4 cellular contexts compared by ENCODE assay signal in the genomic region with DNA sequence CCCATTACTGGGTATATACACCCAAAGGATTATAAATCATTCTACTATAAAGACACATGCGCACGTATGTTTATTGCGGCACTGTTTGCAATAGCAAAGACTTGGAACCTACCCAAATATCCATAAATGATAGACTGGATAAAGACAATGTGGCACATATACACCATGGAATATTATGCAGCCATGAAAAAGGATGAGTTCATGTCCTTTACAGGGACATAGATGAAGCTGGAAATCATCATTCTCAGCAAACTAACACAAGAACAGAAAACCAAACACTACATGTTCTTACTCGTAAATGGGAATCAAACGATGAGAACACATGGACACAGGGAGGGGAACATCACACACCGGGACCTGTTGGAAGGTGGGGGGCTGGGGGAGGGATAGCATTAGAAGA.
A peak's percentile ranks its signal among the peaks of the same experiment; 100 is the strongest.
DNase-seq lines count a peak whose midpoint lies in the region; ATAC-seq, FAIRE-seq and TF ChIP-seq lines count a peak whose summit lies in the region.
"Not testable (repeated sequence)": the region's sequence is repeated elsewhere in the genome, so short reads cannot be mapped to it uniquely, and the experiment has no call there.

No MANE protein-coding gene starts in this region.

- not testable (repeated sequence) for H3K4me3 ChIP-seq in HEK293 (ENCODE audit: low read depth, low read length); K562; esophagus muscularis mucosa

- TF ChIP-seq CTCF in HEK293 (tag by site-specific recombination; IDR thresholded peaks at IDR 0.05); K562 (IDR thresholded peaks at IDR 0.05 in 2 of 3, conservative IDR thresholded peaks at IDR 0.05 in 1 of 3; ENCODE audit: insufficient read depth in 2 of 3, low read depth in 1 of 3, low read length in 3 of 3); esophagus muscularis mucosa (IDR thresholded peaks at IDR 0.05); osteocyte (IDR thresholded peaks at IDR 0.05): not testable (repeated sequence)

- not testable (repeated sequence) for H3K27ac Mint-ChIP-seq in osteocyte (ENCODE audit: unreplicated experiment)

- not testable (repeated sequence) for H3K4me2 ChIP-seq in K562 (ENCODE audit: insufficient read depth, low read length)

- H3K27me3 Mint-ChIP-seq in osteocyte (ENCODE audit: unreplicated experiment), result not testable (repeated sequence)

- H3K36me3 ChIP-seq in HEK293 (ENCODE audit: control insufficient read depth in 2 of 2, insufficient read depth in 1 of 2, low read length in 2 of 2); K562 (ENCODE audit: control insufficient read depth, insufficient read depth, low read length); esophagus muscularis mucosa: not testable (repeated sequence)

- H3K9me3 Mint-ChIP-seq in osteocyte (ENCODE audit: unreplicated experiment), result peaks cover 13% of the 10 kb centered on the region

- not testable (repeated sequence) for H3K4me1 Mint-ChIP-seq in osteocyte (ENCODE audit: unreplicated experiment)

- not testable (repeated sequence) for H3K79me2 ChIP-seq in K562 (ENCODE audit: control insufficient read depth, insufficient read depth, low read length)

- not testable (repeated sequence) for ATAC-seq in K562

- H3K9me3 ChIP-seq in HEK293 (ENCODE audit: control insufficient read depth, insufficient read depth, low read depth, low read length); K562 (replicated peaks; ENCODE audit: control insufficient read depth, insufficient read depth, low read depth, low read length); esophagus muscularis mucosa: not testable (repeated sequence)

- not testable (repeated sequence) for TF ChIP-seq RAD21 in K562 (CRISPR knock-in tag; conservative IDR thresholded peaks at IDR 0.05 in 1 of 2, IDR thresholded peaks at IDR 0.05 in 1 of 2)

- not testable (repeated sequence) for TF ChIP-seq EP300 in K562 (IDR thresholded peaks at IDR 0.05; ENCODE audit: low read length); esophagus muscularis mucosa (IDR thresholded peaks at IDR 0.05)

- not testable (repeated sequence) for H3K27ac ChIP-seq in HEK293 (ENCODE audit: extremely low read depth, low read depth, low read length); K562 (ENCODE audit: extremely low read depth, low read depth, low read length); esophagus muscularis mucosa (replicated peaks in 1 of 4)

- not testable (repeated sequence) for BruUV-seq in K562 (replicated peaks; lab: Mats Ljungman, UMichigan)

- H3K9me1 ChIP-seq in K562 (ENCODE audit: control insufficient read depth, insufficient read depth, low read length), result not testable (repeated sequence)

- H3K4me3 Mint-ChIP-seq in osteocyte (ENCODE audit: unreplicated experiment), result not testable (repeated sequence)

- not testable (repeated sequence) for H2AFZ ChIP-seq in K562 (ENCODE audit: low read depth, low read length)

- not testable (repeated sequence) for H3K36me3 Mint-ChIP-seq in osteocyte (ENCODE audit: unreplicated experiment)

- FAIRE-seq in K562 (lab: Jason Lieb, UNC), result not testable (repeated sequence)

- 1% methylated on average over 6 of the region's 6 CpGs for WGBS in K562 (ENCODE audit: insufficient coverage, low coverage, missing lambda C conversion rate)
- WGBS in esophagus muscularis mucosa, result 96% methylated on average over 6 of the region's 6 CpGs

- H3K4me1 ChIP-seq in HEK293 (ENCODE audit: control insufficient read depth, insufficient read depth, low read length); K562 (replicated peaks in 1 of 2; ENCODE audit: control insufficient read depth in 2 of 2, insufficient read depth in 2 of 2, low read length in 2 of 2): not testable (repeated sequence)
- peaks cover 0 to 12% (median 7%) of the 10 kb centered on the region in 4 donors for H3K4me1 ChIP-seq in esophagus muscularis mucosa

- in situ Hi-C loops in K562 (cut with MboI), result not testable (repeated sequence)

- TF ChIP-seq POLR2A in K562 (conservative IDR thresholded peaks at IDR 0.05); esophagus muscularis mucosa (IDR thresholded peaks at IDR 0.05; ENCODE audit: low read depth): not testable (repeated sequence)

- H3K9ac ChIP-seq in K562 (ENCODE audit: insufficient read depth in 1 of 2, low read depth in 2 of 2, low read length in 2 of 2), result not testable (repeated sequence)

- not testable (repeated sequence) for H3K27me3 ChIP-seq in K562 (ENCODE audit: control insufficient read depth in 2 of 2, insufficient read depth in 2 of 2, low read length in 2 of 2); esophagus muscularis mucosa

- DNase-seq in K562 (ENCODE audit: extremely low read depth in 1 of 4, low spot score in 3 of 4), result not testable (repeated sequence)
- DNase-seq in esophagus muscularis mucosa (ENCODE audit: extremely low spot score) (peak; percentile 26), osteocyte (ENCODE audit: extremely low spot score, unreplicated experiment) (peak; percentile 15)

- CTCF ChIA-PET in HEK293 (lab: Yijun Ruan, JAX); K562 (lab: Yijun Ruan, JAX; ENCODE audit: low intra/inter-chr PET ratio): not testable (repeated sequence)

- intact Hi-C loops in K562 (cut with micrococcal nuclease); esophagus muscularis mucosa (cut with DNase I): not testable (repeated sequence)

- not testable (repeated sequence) for H4K20me1 ChIP-seq in K562 (replicated peaks; ENCODE audit: control insufficient read depth, insufficient read depth, low read length)

- POLR2A ChIA-PET in HEK293 (lab: Yijun Ruan, JAX); K562 (lab: Yijun Ruan, JAX): not testable (repeated sequence)

TF ChIP-seq in HEK293, 187 proteins besides CTCF, POLR2A, EP300 and RAD21:
- peak; percentile 65; the same call in 1 of the 2 replicates for TF ChIP-seq ZNF146 (tag by site-specific recombination; IDR thresholded peaks at IDR 0.05)

TF ChIP-seq in K562, 482 proteins besides CTCF, POLR2A, EP300 and RAD21:
- peak; percentile 93 for TF ChIP-seq ZNF146 (CRISPR knock-in tag; IDR thresholded peaks at IDR 0.05; ENCODE audit: unreplicated experiment)
- TF ChIP-seq RBM25 (IDR thresholded peaks at IDR 0.05; ENCODE audit: low read depth, low read length, severe bottlenecking), result peak; percentile 4
